ENCODE assay signal across 13 cellular contexts in genomic region chr1:14479865-14480264, GRCh38.
"Had no signal": no experiment of that assay in that cellular context is flagged by ENCODE, and none has a peak within 500 bp of the region (broad histone marks: within the 10 kb centered on the region; RNA-seq: fewer than 3 reads in every experiment).

No MANE protein-coding gene starts in this region.

- H3K27ac ChIP-seq: colonic mucosa, right atrium auricular region, thyroid gland, vagina had no signal

- H3K27me3 ChIP-seq: colonic mucosa, right atrium auricular region, thyroid gland, vagina had no signal

- H3K4me2 ChIP-seq: smooth muscle cell had no signal

- DNase-seq: activated CD4-positive, alpha-beta T cell treated with anti-CD3 and anti-CD28 coated beads for 1 hour; activated CD4-positive, alpha-beta T cell treated with anti-CD3 and anti-CD28 coated beads, Interleukin-2, amount 50 U/mL, for 48 hours; activated gamma-delta T cell treated with Interleukin-2 at 50 U/mL for 16 hours; activated T-cell treated with anti-CD3 and anti-CD28 coated beads, Interleukin-2, amount 50 U/mL, for 48 hours; colonic mucosa; effector CD4-positive, alpha-beta T cell; left cardiac atrium; naive thymus-derived CD8-positive, alpha-beta T cell; thyroid gland had no signal

- ATAC-seq: left cardiac atrium; naive thymus-derived CD8-positive, alpha-beta T cell had no signal

- H3K4me1 ChIP-seq: colonic mucosa, right atrium auricular region, thyroid gland, vagina had no signal

- H3K9me3 ChIP-seq: colonic mucosa, thyroid gland, vagina had no signal

- H3K36me3 ChIP-seq: colonic mucosa, right atrium auricular region, thyroid gland, vagina had no signal

- H3K4me3 ChIP-seq: colonic mucosa, lung, right atrium auricular region, smooth muscle cell, thyroid gland, vagina had no signal
